18 cellular contexts compared by ENCODE assay signal in genomic region chr3:68249265-68249664, GRCh38.
DNase-seq lines count a peak whose midpoint lies in the region; ATAC-seq and TF ChIP-seq lines count a peak whose summit lies in the region.
"Had no signal": no experiment of that assay in that cellular context is flagged by ENCODE, and none has a peak within 500 bp of the region (broad histone marks: within the 10 kb centered on the region; RNA-seq: fewer than 3 reads in every experiment).

No MANE protein-coding gene starts in this region.

- no peaks in the 10 kb centered on the region for H3K36me3 ChIP-seq in colonic mucosa
- H3K36me3 ChIP-seq in tibial nerve: no peaks in the 10 kb centered on the region

- peaks cover 4% of the 10 kb centered on the region for H3K4me1 Mint-ChIP-seq in activated CD4-positive, alpha-beta memory T cell treated with anti-CD3 and anti-CD28 coated beads for 36 hours (ENCODE audit: low read depth)
- no peaks in the 10 kb centered on the region for H3K4me1 Mint-ChIP-seq in activated CD4-positive, alpha-beta memory T cell treated with anti-CD3 and anti-CD28 coated beads, Interleukin-2, amount 10 ng/mL, durations not matched to agents 7 days and 5 days

- H3K9me3 ChIP-seq in colonic mucosa (no peaks in the 10 kb centered on the region), tibial nerve (no peaks in the 10 kb centered on the region)

- POLR2A ChIA-PET in activated CD4-positive, alpha-beta memory T cell treated with anti-CD3 and anti-CD28 coated beads for 36 hours (lab: Charles Lee): no interaction called here
- POLR2A ChIA-PET in activated CD4-positive, alpha-beta memory T cell treated with anti-CD3 and anti-CD28 coated beads, Interleukin-2, amount 10 ng/mL, durations not matched to agents 7 days and 5 days (lab: Charles Lee): no interaction called here

- no peaks in the 10 kb centered on the region for H3K27me3 Mint-ChIP-seq in activated CD4-positive, alpha-beta memory T cell treated with anti-CD3 and anti-CD28 coated beads for 36 hours
- no peaks in the 10 kb centered on the region for H3K27me3 Mint-ChIP-seq in activated CD4-positive, alpha-beta memory T cell treated with anti-CD3 and anti-CD28 coated beads, Interleukin-2, amount 10 ng/mL, durations not matched to agents 7 days and 5 days

- peak; percentile 44 for DNase-seq in activated CD4-positive, alpha-beta memory T cell treated with anti-CD3 and anti-CD28 coated beads for 36 hours
- DNase-seq in activated CD4-positive, alpha-beta memory T cell treated with anti-CD3 and anti-CD28 coated beads, Interleukin-2, amount 10 ng/mL, durations not matched to agents 7 days and 5 days: no peak
- peak; percentile 4 for DNase-seq in stimulated activated CD4-positive, alpha-beta T cell treated with anti-CD3 and anti-CD28 coated beads, Interleukin-15, amount 100 ng/mL, for 24 hours
- no peak for DNase-seq in stimulated activated CD4-positive, alpha-beta T cell treated with anti-CD3 and anti-CD28 coated beads, Interleukin-12 subunit alpha, Interleukin-12 subunit beta, amount 100 ng/mL, for 4 hours
- peak; percentile 31 for DNase-seq in RKO (ENCODE audit: low spot score)
- DNase-seq in colonic mucosa: no peak
- DNase-seq in tibial nerve (ENCODE audit: low spot score in 2 of 2): no peak
- DNase-seq in Right ventricle myocardium superior: no peak
- DNase-seq: COR-L47, HFFc6, KG1, NCI-H1048, NCI-H2107, NCI-H226, NCI-H526, RPMI8226 had no signal

- no peaks in the 10 kb centered on the region for H3K4me1 ChIP-seq in colonic mucosa
- H3K4me1 ChIP-seq in tibial nerve: no peaks in the 10 kb centered on the region

- CTCF ChIA-PET in activated CD4-positive, alpha-beta memory T cell treated with anti-CD3 and anti-CD28 coated beads for 36 hours (lab: Charles Lee): interaction anchor here (1.2 kb wide), 1 partner anchor 1135 kb away, joined by 3 read pairs; no protein-coding TSS in a partner anchor
- CTCF ChIA-PET in activated CD4-positive, alpha-beta memory T cell treated with anti-CD3 and anti-CD28 coated beads, Interleukin-2, amount 10 ng/mL, durations not matched to agents 7 days and 5 days (lab: Charles Lee): no interaction called here

- no peaks in the 10 kb centered on the region for H3K27me3 ChIP-seq in colonic mucosa
- no peaks in the 10 kb centered on the region for H3K27me3 ChIP-seq in tibial nerve

- H3K9me3 Mint-ChIP-seq in activated CD4-positive, alpha-beta memory T cell treated with anti-CD3 and anti-CD28 coated beads for 36 hours: no peaks in the 10 kb centered on the region
- H3K9me3 Mint-ChIP-seq in activated CD4-positive, alpha-beta memory T cell treated with anti-CD3 and anti-CD28 coated beads, Interleukin-2, amount 10 ng/mL, durations not matched to agents 7 days and 5 days: no peaks in the 10 kb centered on the region

- TF ChIP-seq POLR2A in tibial nerve (IDR thresholded peaks at IDR 0.05): no peak

- H3K4me3 ChIP-seq in colonic mucosa: no peak overlapping the region
- H3K4me3 ChIP-seq in tibial nerve: no peak overlapping the region
- H3K4me3 ChIP-seq: GM12878 had no signal

- no peak for TF ChIP-seq CTCF in colonic mucosa (IDR thresholded peaks at IDR 0.05)
- no peak for TF ChIP-seq CTCF in tibial nerve (IDR thresholded peaks at IDR 0.05)

- no peak overlapping the region for H3K27ac ChIP-seq in colonic mucosa
- no peak overlapping the region for H3K27ac ChIP-seq in tibial nerve
- H3K27ac ChIP-seq: C4-2B had no signal

- WGBS in tibial nerve, 2 donors: 89 to 95% methylated on average over 2 of the region's 2 CpGs

- H3K4me3 Mint-ChIP-seq in activated CD4-positive, alpha-beta memory T cell treated with anti-CD3 and anti-CD28 coated beads for 36 hours: no peak overlapping the region
- H3K4me3 Mint-ChIP-seq in activated CD4-positive, alpha-beta memory T cell treated with anti-CD3 and anti-CD28 coated beads, Interleukin-2, amount 10 ng/mL, durations not matched to agents 7 days and 5 days: no peak overlapping the region
- H3K4me3 Mint-ChIP-seq: HFFc6 had no signal

- H3K36me3 Mint-ChIP-seq in activated CD4-positive, alpha-beta memory T cell treated with anti-CD3 and anti-CD28 coated beads for 36 hours: peaks cover 7% of the 10 kb centered on the region
- no peaks in the 10 kb centered on the region for H3K36me3 Mint-ChIP-seq in activated CD4-positive, alpha-beta memory T cell treated with anti-CD3 and anti-CD28 coated beads, Interleukin-2, amount 10 ng/mL, durations not matched to agents 7 days and 5 days (ENCODE audit: low read depth)

- no peak overlapping the region for H3K27ac Mint-ChIP-seq in activated CD4-positive, alpha-beta memory T cell treated with anti-CD3 and anti-CD28 coated beads for 36 hours
- H3K27ac Mint-ChIP-seq in activated CD4-positive, alpha-beta memory T cell treated with anti-CD3 and anti-CD28 coated beads, Interleukin-2, amount 10 ng/mL, durations not matched to agents 7 days and 5 days: no peak overlapping the region
- H3K27ac Mint-ChIP-seq: HFFc6 had no signal

- intact Hi-C loops in activated CD4-positive, alpha-beta memory T cell treated with anti-CD3 and anti-CD28 coated beads for 36 hours (cut with micrococcal nuclease): loop anchor here (1.0 to 5.0 kb wide), 4 partner anchors 157 to 1249 kb away; no protein-coding TSS in a partner anchor
- intact Hi-C loops in colonic mucosa (cut with DNase I): no loop called here
- intact Hi-C loops in Right ventricle myocardium superior (cut with DNase I): no loop called here

- TF ChIP-seq EP300 in tibial nerve (IDR thresholded peaks at IDR 0.05): no peak

- no peak for ATAC-seq in Right ventricle myocardium superior (ENCODE audit: poor library complexity)
- ATAC-seq: GM12878 had no signal

- no peak overlapping the region for H3K9ac ChIP-seq in colonic mucosa (ENCODE audit: low read depth in 2 of 2, low read length in 2 of 2)

Comparison
In these comparisons a context has a peak if more than half of its experiments do, and no peak if none do; other contexts are left out.
1. DNase-seq: peak in activated CD4-positive, alpha-beta memory T cell treated with anti-CD3 and anti-CD28 coated beads for 36 hours (single experiment), stimulated activated CD4-positive, alpha-beta T cell treated with anti-CD3 and anti-CD28 coated beads, Interleukin-15, amount 100 ng/mL, for 24 hours (single experiment) and RKO (single experiment); none in activated CD4-positive, alpha-beta memory T cell treated with anti-CD3 and anti-CD28 coated beads, Interleukin-2, amount 10 ng/mL, durations not matched to agents 7 days and 5 days (single experiment), stimulated activated CD4-positive, alpha-beta T cell treated with anti-CD3 and anti-CD28 coated beads, Interleukin-12 subunit alpha, Interleukin-12 subunit beta, amount 100 ng/mL, for 4 hours (single experiment), colonic mucosa (single experiment), tibial nerve (0 of 2) and Right ventricle myocardium superior (single experiment).